Comparison of ENCODE assay signal across 8 cellular contexts in the genomic region with DNA sequence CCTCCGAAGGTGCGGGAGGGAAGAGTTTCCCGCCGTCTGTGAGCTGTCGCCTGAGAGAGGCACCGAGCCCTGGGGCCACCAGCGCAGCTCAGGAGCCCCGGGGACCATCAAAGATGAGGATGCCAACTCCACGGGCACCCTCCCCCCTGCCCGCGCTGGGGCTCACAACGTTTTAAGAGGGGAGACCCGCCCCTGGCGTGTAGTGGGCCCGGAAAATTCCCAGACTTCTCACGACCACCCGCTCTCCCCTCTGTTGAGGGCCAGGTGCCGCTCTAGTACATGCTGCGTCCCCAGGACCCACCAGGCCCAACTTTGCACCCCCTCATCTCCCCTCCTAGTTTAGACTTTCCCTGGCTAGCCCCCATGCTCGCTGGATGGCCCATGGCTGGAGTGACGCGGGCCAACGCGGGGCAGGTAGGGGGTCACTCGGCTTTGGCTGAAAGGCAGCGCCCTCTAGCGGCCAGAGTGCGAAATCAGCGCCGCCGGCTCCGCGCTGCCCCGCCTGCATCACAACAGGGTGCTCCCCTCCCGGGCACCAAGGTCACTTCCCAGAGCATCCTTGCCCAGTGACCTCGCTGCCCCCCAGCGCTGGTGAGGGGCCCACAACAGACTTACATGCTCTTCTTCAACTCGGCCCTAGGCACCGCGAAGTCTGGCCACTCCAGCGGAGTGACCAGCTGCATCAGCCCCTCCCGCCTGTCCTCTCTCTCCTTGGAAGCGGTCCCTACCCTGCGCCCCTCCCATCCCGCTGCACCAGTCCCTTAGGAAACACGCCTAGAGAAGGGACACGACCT. TPM values are rescaled to one million over a fixed set of nuclear protein-coding genes. Genes with fewer than 3 reads are reported as not detected.
DNase-seq lines count a peak whose midpoint lies in the region; ATAC-seq and TF ChIP-seq lines count a peak whose summit lies in the region.

No MANE protein-coding gene starts in this region.

- H3K4me3 ChIP-seq in HFF-Myc (replicated peaks; ENCODE audit: low read depth, low read length) (peak overlapping the region; percentile 18), duodenal mucosa (ENCODE audit: low read depth in 1 of 2, low read length in 2 of 2) (peak overlapping the region; percentile 45), lung (no peak overlapping the region)

- peak overlapping the region; percentile 34 to 38 for H3K9ac ChIP-seq in duodenal mucosa (ENCODE audit: low read depth in 1 of 2, low read length in 2 of 2)

- H3K9me3 Mint-ChIP-seq in activated CD4-positive, alpha-beta memory T cell treated with anti-CD3 and anti-CD28 coated beads for 36 hours = no peaks in the 10 kb centered on the region

- no peaks in the 10 kb centered on the region for H3K36me3 ChIP-seq in duodenal mucosa (ENCODE audit: control insufficient read depth in 1 of 2, insufficient read depth in 2 of 2, low read length in 2 of 2)
- no peaks in the 10 kb centered on the region for H3K36me3 ChIP-seq in lung (ENCODE audit: control insufficient read depth in 2 of 2, insufficient read depth in 2 of 2, low read length in 2 of 2)

- TF ChIP-seq CTCF in HFF-Myc (IDR thresholded peaks at IDR 0.05; ENCODE audit: low read depth, low read length, missing control alignments) (peak; percentile 84), lung (IDR thresholded peaks at IDR 0.05; ENCODE audit: control extremely low read depth, extremely low read depth) (peak; percentile 78)

- DNase-seq in ELR (ENCODE audit: low read depth) (peak; percentile 88), HFF-Myc (ENCODE audit: extremely low read depth, low read depth) (no peak), NCI-H446 treated with DMSO at 0.1 percent for 48 hours (lab: John Stamatoyannopoulos, UW) (peak; percentile 21), lung (ENCODE audit: low spot score) (peak; percentile 69)
- DNase-seq in activated CD4-positive, alpha-beta memory T cell treated with anti-CD3 and anti-CD28 coated beads for 36 hours = peak; percentile 76
- peak; percentile 34 to 63 (median 54) for DNase-seq in stimulated activated CD4-positive, alpha-beta T cell treated with anti-CD3 and anti-CD28 coated beads, TNF-alpha, amount 100 ng/mL, for 48 hours (ENCODE audit: low read depth in 3 of 3)

- 9 to 10% methylated on average over 43 to 47 of the region's 47 CpGs for WGBS in lung, 2 donors

- peaks cover 0 to 3% of the 10 kb centered on the region in 2 donors for H3K27me3 ChIP-seq in duodenal mucosa (ENCODE audit: control insufficient read depth in 1 of 2, insufficient read depth in 2 of 2, low read length in 2 of 2)
- no peaks in the 10 kb centered on the region for H3K27me3 ChIP-seq in lung (ENCODE audit: control insufficient read depth, insufficient read depth)

- H3K27ac Mint-ChIP-seq in activated CD4-positive, alpha-beta memory T cell treated with anti-CD3 and anti-CD28 coated beads for 36 hours = no peak overlapping the region

- no peaks in the 10 kb centered on the region for H3K9me3 ChIP-seq in duodenal mucosa (ENCODE audit: control insufficient read depth in 1 of 2, low read length in 2 of 2)
- H3K9me3 ChIP-seq in lung (ENCODE audit: control insufficient read depth in 2 of 2, insufficient read depth in 1 of 2, low read length in 1 of 2) = no peaks in the 10 kb centered on the region

- POLR2A ChIA-PET in activated CD4-positive, alpha-beta memory T cell treated with anti-CD3 and anti-CD28 coated beads for 36 hours (lab: Charles Lee) = interaction anchor here (0.6 to 1.0 kb wide), 2 partner anchors 18 to 256 kb away, joined by 3 read pairs; no protein-coding TSS in a partner anchor

- peaks cover 19% of the 10 kb centered on the region for H3K4me1 Mint-ChIP-seq in activated CD4-positive, alpha-beta memory T cell treated with anti-CD3 and anti-CD28 coated beads for 36 hours (ENCODE audit: low read depth)

- no peak overlapping the region for H3K4me3 Mint-ChIP-seq in activated CD4-positive, alpha-beta memory T cell treated with anti-CD3 and anti-CD28 coated beads for 36 hours

- H3K27me3 Mint-ChIP-seq in activated CD4-positive, alpha-beta memory T cell treated with anti-CD3 and anti-CD28 coated beads for 36 hours = peaks cover 21% of the 10 kb centered on the region

- CTCF ChIA-PET in activated CD4-positive, alpha-beta memory T cell treated with anti-CD3 and anti-CD28 coated beads for 36 hours (lab: Charles Lee) = interaction anchor here (0.5 to 3.2 kb wide), 19 partner anchors 9 to 139 kb away, joined by 3 to 26 read pairs (median 3); partner anchors contain the start of genes NUDT17, POLR3C and RNF115

- H3K36me3 Mint-ChIP-seq in activated CD4-positive, alpha-beta memory T cell treated with anti-CD3 and anti-CD28 coated beads for 36 hours = no peaks in the 10 kb centered on the region

- intact Hi-C loops in activated CD4-positive, alpha-beta memory T cell treated with anti-CD3 and anti-CD28 coated beads for 36 hours (cut with micrococcal nuclease) = no loop called here

- H3K4me1 ChIP-seq in duodenal mucosa (ENCODE audit: control insufficient read depth in 1 of 2, insufficient read depth in 2 of 2, low read length in 2 of 2) = peaks cover 12 to 30% of the 10 kb centered on the region in 2 donors
- peaks cover 0 to 7% of the 10 kb centered on the region in 2 donors for H3K4me1 ChIP-seq in lung (ENCODE audit: control insufficient read depth in 2 of 2, insufficient read depth in 2 of 2, low read length in 2 of 2)

- H3K27ac ChIP-seq in duodenal mucosa (ENCODE audit: low read depth, low read length) = no peak overlapping the region
- no peak overlapping the region for H3K27ac ChIP-seq in lung (ENCODE audit: low read depth in 1 of 2, low read length in 1 of 2)

- ATAC-seq in lung (ENCODE audit: insufficient read depth, low FRiP score) = peak; percentile 92
- ATAC-seq in GM18870 (IDR thresholded peaks at IDR 0.05; ENCODE audit: unreplicated experiment) = no peak

RNA-seq across cellular contexts. Expression of gene CD160, which starts 1.8 kb away (rescaled TPM):
- under 1 TPM; 0.14 to 0.31 TPM for total RNA-seq in activated CD4-positive, alpha-beta memory T cell treated with anti-CD3 and anti-CD28 coated beads for 36 hours
- under 1 TPM; 0.21 to 0.63 TPM for total RNA-seq in lung
- under 1 TPM; 0.41 to 0.62 TPM for polyA plus RNA-seq in lung

RNA-seq across cellular contexts. Expression of gene PDZK1, which starts 13.9 kb away (rescaled TPM):
- not detected for total RNA-seq in activated CD4-positive, alpha-beta memory T cell treated with anti-CD3 and anti-CD28 coated beads for 36 hours
- total RNA-seq in lung = under 1 TPM; 0.25 to 0.57 TPM
- polyA plus RNA-seq in lung = under 1 TPM; 0.14 to 0.28 TPM
